In genomic region chr6:97240222-97240621, GRCh38 we compare ENCODE assay signal across 16 cellular contexts. TPM values are rescaled to one million over a fixed set of nuclear protein-coding genes. Genes with fewer than 3 reads are reported as not detected.
DNase-seq lines count a peak whose midpoint lies in the region; ATAC-seq and TF ChIP-seq lines count a peak whose summit lies in the region.
"Had no signal": no experiment of that assay in that cellular context is flagged by ENCODE, and none has a peak within 500 bp of the region (broad histone marks: within the 10 kb centered on the region; RNA-seq: fewer than 3 reads in every experiment).

No MANE protein-coding gene starts in this region.

- no peak overlapping the region for H3K27ac ChIP-seq in gastroesophageal sphincter
- H3K27ac ChIP-seq: esophagus squamous epithelium, WERI-Rb-1 had no signal

- H3K4me1 ChIP-seq in adipocyte (ENCODE audit: control insufficient read depth, insufficient read depth, low read length), result peaks cover 3% of the 10 kb centered on the region
- H3K4me1 ChIP-seq in gastroesophageal sphincter, result no peaks in the 10 kb centered on the region
- H3K4me1 ChIP-seq: esophagus squamous epithelium had no signal

- ATAC-seq in HG03196 (IDR thresholded peaks at IDR 0.05; ENCODE audit: unreplicated experiment), result no peak
- ATAC-seq in activated CD8-positive, alpha-beta T cell treated with anti-CD3 and anti-CD28 coated beads for 36 hours, result no peak
- ATAC-seq in GM21737 (IDR thresholded peaks at IDR 0.05; ENCODE audit: unreplicated experiment), result no peak
- no peak for ATAC-seq in gastroesophageal sphincter
- ATAC-seq: activated CD8-positive, alpha-beta memory T cell treated with anti-CD3 and anti-CD28 coated beads, Interleukin-2, amount 10 ng/mL, durations not matched to agents 7 days and 5 days had no signal

- CTCF ChIA-PET in AG04449 (lab: Yijun Ruan, JAX), result no interaction called here
- CTCF ChIA-PET in activated CD8-positive, alpha-beta T cell treated with anti-CD3 and anti-CD28 coated beads for 36 hours (lab: Charles Lee), result no interaction called here

- TF ChIP-seq CTCF in AG04449 (IDR thresholded peaks at IDR 0.05; ENCODE audit: insufficient read depth, low read length, missing control alignments) (no peak), fibroblast of the aortic adventitia (IDR thresholded peaks at IDR 0.05; ENCODE audit: insufficient read depth, low read length) (no peak), gastroesophageal sphincter (IDR thresholded peaks at IDR 0.05) (no peak)
- no peak for TF ChIP-seq CTCF in activated CD8-positive, alpha-beta T cell treated with anti-CD3 and anti-CD28 coated beads for 36 hours (IDR thresholded peaks at IDR 0.05)

- no peaks in the 10 kb centered on the region for H3K27me3 Mint-ChIP-seq in activated CD8-positive, alpha-beta T cell treated with anti-CD3 and anti-CD28 coated beads for 36 hours
- H3K27me3 Mint-ChIP-seq: activated CD8-positive, alpha-beta memory T cell treated with anti-CD3 and anti-CD28 coated beads, Interleukin-2, amount 10 ng/mL, durations not matched to agents 7 days and 5 days; B cell had no signal

- peaks cover 5% of the 10 kb centered on the region for H3K9me3 ChIP-seq in adipocyte (ENCODE audit: control insufficient read depth, low read length)
- no peaks in the 10 kb centered on the region for H3K9me3 ChIP-seq in gastroesophageal sphincter
- H3K9me3 ChIP-seq: esophagus squamous epithelium had no signal

- H3K27ac Mint-ChIP-seq in activated CD8-positive, alpha-beta T cell treated with anti-CD3 and anti-CD28 coated beads for 36 hours, result no peak overlapping the region
- H3K27ac Mint-ChIP-seq: activated CD8-positive, alpha-beta memory T cell treated with anti-CD3 and anti-CD28 coated beads, Interleukin-2, amount 10 ng/mL, durations not matched to agents 7 days and 5 days; B cell had no signal

- H3K4me3 Mint-ChIP-seq in activated CD8-positive, alpha-beta T cell treated with anti-CD3 and anti-CD28 coated beads for 36 hours, result no peak overlapping the region
- H3K4me3 Mint-ChIP-seq: activated CD8-positive, alpha-beta memory T cell treated with anti-CD3 and anti-CD28 coated beads, Interleukin-2, amount 10 ng/mL, durations not matched to agents 7 days and 5 days; B cell had no signal

- H3K36me3 Mint-ChIP-seq in activated CD8-positive, alpha-beta T cell treated with anti-CD3 and anti-CD28 coated beads for 36 hours (ENCODE audit: low read depth), result peaks cover 62% of the 10 kb centered on the region

- H3K27me3 ChIP-seq in adipocyte (replicated peaks; ENCODE audit: control insufficient read depth, insufficient read depth, low read length) (no peaks in the 10 kb centered on the region), gastroesophageal sphincter (no peaks in the 10 kb centered on the region)
- H3K27me3 ChIP-seq: esophagus squamous epithelium had no signal

- H3K9ac ChIP-seq in adipocyte (ENCODE audit: low read length), result no peak overlapping the region

- 95 to 100% methylated on average over 1 to 2 of the region's 2 CpGs for WGBS in gastroesophageal sphincter (ENCODE audit: low coverage in 1 of 2), 2 donors

- H3K4me3 ChIP-seq in AG04449 (ENCODE audit: low read depth, low read length) (no peak overlapping the region), adipocyte (ENCODE audit: low read length) (no peak overlapping the region), fibroblast of the aortic adventitia (ENCODE audit: low read depth, low read length) (no peak overlapping the region), gastroesophageal sphincter (no peak overlapping the region)
- H3K4me3 ChIP-seq: esophagus squamous epithelium had no signal

- DNase-seq in AG04449 (ENCODE audit: low read depth, low spot score) (peak; percentile 12), HPDE6-E6E7 (ENCODE audit: extremely low spot score) (peak; percentile 22), adipocyte (ENCODE audit: low read depth) (peak; percentile 29), fibroblast of the aortic adventitia (ENCODE audit: low read depth) (peak; percentile 37)
- DNase-seq in activated CD8-positive, alpha-beta T cell treated with anti-CD3 and anti-CD28 coated beads for 36 hours, result no peak
- DNase-seq: activated CD8-positive, alpha-beta memory T cell treated with anti-CD3 and anti-CD28 coated beads, Interleukin-2, amount 10 ng/mL, durations not matched to agents 7 days and 5 days; activated naive CD4-positive, alpha-beta T cell treated with Interleukin-2 at 50 U/mL for 16 hours; esophagus squamous epithelium; GOT3; NCI-H2107; stimulated activated CD4-positive, alpha-beta T cell treated with anti-CD3 and anti-CD28 coated beads, Interleukin-1b, Interleukin-23, amount 100 ng/mL, for 48 hours; WERI-Rb-1 had no signal

- intact Hi-C loops in activated CD8-positive, alpha-beta T cell treated with anti-CD3 and anti-CD28 coated beads for 36 hours (cut with micrococcal nuclease), result no loop called here

- POLR2A ChIA-PET in AG04449 (lab: Yijun Ruan, JAX), result no interaction called here
- POLR2A ChIA-PET in activated CD8-positive, alpha-beta T cell treated with anti-CD3 and anti-CD28 coated beads for 36 hours (lab: Charles Lee), result no interaction called here

- H3K36me3 ChIP-seq in adipocyte (ENCODE audit: control insufficient read depth, insufficient read depth, low read length, severe bottlenecking) (no peaks in the 10 kb centered on the region), gastroesophageal sphincter (peaks cover 0 to 17% of the 10 kb centered on the region in 2 donors)

- peaks cover 4% of the 10 kb centered on the region for H3K9me3 Mint-ChIP-seq in activated CD8-positive, alpha-beta T cell treated with anti-CD3 and anti-CD28 coated beads for 36 hours

- TF ChIP-seq EP300 in gastroesophageal sphincter (IDR thresholded peaks at IDR 0.05), result no peak

- no peaks in the 10 kb centered on the region for H3K4me1 Mint-ChIP-seq in activated CD8-positive, alpha-beta T cell treated with anti-CD3 and anti-CD28 coated beads for 36 hours (ENCODE audit: low read depth)
- H3K4me1 Mint-ChIP-seq: activated CD8-positive, alpha-beta memory T cell treated with anti-CD3 and anti-CD28 coated beads, Interleukin-2, amount 10 ng/mL, durations not matched to agents 7 days and 5 days; B cell had no signal

- TF ChIP-seq POLR2A in gastroesophageal sphincter (IDR thresholded peaks at IDR 0.05), result no peak

RNA-seq across cellular contexts. Expression of gene MMS22L, which starts 42.8 kb away (rescaled TPM):
- total RNA-seq in fibroblast of the aortic adventitia (ENCODE audit: low replicate concordance) (11.4 and 48.2 TPM in 2 replicates), gastroesophageal sphincter (10 to 100 TPM in 1 of 4 donors, 1 to 10 TPM in 3; 3.7 to 21.8 (median 4.3) TPM)
- total RNA-seq in activated CD8-positive, alpha-beta T cell treated with anti-CD3 and anti-CD28 coated beads for 36 hours, result 10 to 100 TPM; 34.1 to 34.7 TPM
